ENCODE assay signal across 9 cellular contexts in the genomic region with DNA sequence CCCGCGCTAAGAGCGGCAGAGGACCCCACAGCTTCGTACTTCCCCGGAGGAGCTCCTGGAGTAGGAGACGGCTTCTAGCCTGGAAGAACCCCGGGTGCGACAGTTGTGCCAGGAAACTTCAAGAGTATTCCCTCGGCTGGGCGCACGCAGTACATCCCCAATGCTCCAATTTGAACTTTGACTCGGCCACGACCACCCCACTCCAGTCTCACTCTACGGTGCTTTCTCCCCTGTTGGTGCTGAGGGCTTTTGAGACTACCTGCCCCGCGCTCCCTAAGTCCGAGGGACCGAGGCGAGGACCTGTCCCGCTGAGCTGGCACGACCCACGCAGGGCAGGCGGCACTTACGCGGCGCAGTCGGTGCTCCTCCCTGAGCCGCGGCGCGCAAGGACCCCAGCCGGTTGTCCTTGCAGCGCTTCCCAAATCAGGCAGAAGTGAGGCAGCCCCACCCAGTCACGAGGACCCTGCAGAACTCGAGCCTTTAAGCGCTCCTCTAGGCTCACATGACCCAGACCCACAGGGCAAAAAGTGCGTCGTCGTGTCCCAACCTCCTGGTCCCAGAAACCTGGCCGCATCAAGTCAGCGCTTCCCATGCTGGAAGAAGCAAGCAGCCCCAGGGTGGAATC. TPM values are rescaled to one million over a fixed set of nuclear protein-coding genes. Genes with fewer than 3 reads are reported as not detected.
DNase-seq lines count a peak whose midpoint lies in the region; ATAC-seq and TF ChIP-seq lines count a peak whose summit lies in the region.
"Had no signal": no experiment of that assay in that cellular context is flagged by ENCODE, and none has a peak within 500 bp of the region (broad histone marks: within the 10 kb centered on the region; RNA-seq: fewer than 3 reads in every experiment).

A gene (minus strand): TSS at position 456 of the 625 bp plus-strand sequence. CDS start 25,476 bp downstream, outside the sequence.

- no peak within 1 kb of the TSS for H3K27ac ChIP-seq in ovary
- no peak within 1 kb of the TSS for H3K27ac ChIP-seq in CD4-positive, alpha-beta memory T cell (ENCODE audit: low read depth, low read length)

- no peaks in the 10 kb centered on the region for H3K9me3 ChIP-seq in ovary
- no peaks in the 10 kb centered on the region for H3K9me3 ChIP-seq in CD4-positive, alpha-beta memory T cell (ENCODE audit: control insufficient read depth in 1 of 2, low read length in 2 of 2)

- peak within 1 kb of the TSS; percentile 27 for H3K4me3 ChIP-seq in ovary
- H3K4me3 ChIP-seq in CD4-positive, alpha-beta memory T cell (ENCODE audit: low read length in 2 of 2): no peak within 1 kb of the TSS

- peaks cover 6% of the 10 kb centered on the region for H3K4me1 Mint-ChIP-seq in activated CD4-positive, alpha-beta T cell treated with anti-CD3 and anti-CD28 coated beads for 36 hours
- no peaks in the 10 kb centered on the region for H3K4me1 Mint-ChIP-seq in activated CD4-positive, alpha-beta T cell treated with anti-CD3 and anti-CD28 coated beads, Interleukin-2, amount 10 ng/mL, durations not matched to agents 24 days and 14 days
- peaks cover 0 to 4% (median 0%) of the 10 kb centered on the region in 4 donors for H3K4me1 Mint-ChIP-seq in CD4-positive, alpha-beta memory T cell

- H3K27me3 Mint-ChIP-seq in activated CD4-positive, alpha-beta T cell treated with anti-CD3 and anti-CD28 coated beads for 36 hours: peaks cover 34% of the 10 kb centered on the region
- peaks cover 34% of the 10 kb centered on the region for H3K27me3 Mint-ChIP-seq in activated CD4-positive, alpha-beta T cell treated with anti-CD3 and anti-CD28 coated beads, Interleukin-2, amount 10 ng/mL, durations not matched to agents 24 days and 14 days
- peaks cover 25 to 48% of the 10 kb centered on the region in 2 donors for H3K27me3 Mint-ChIP-seq in CD4-positive, alpha-beta memory T cell

- CTCF ChIA-PET in activated CD4-positive, alpha-beta T cell treated with anti-CD3 and anti-CD28 coated beads for 36 hours (lab: Charles Lee): no interaction called here
- CTCF ChIA-PET in CD4-positive, alpha-beta memory T cell (lab: Charles Lee; ENCODE audit: partially characterized antibody): no interaction called here
- CTCF ChIA-PET in GM10248 (lab: Yijun Ruan, JAX): no interaction called here

- no peaks in the 10 kb centered on the region for H3K4me1 ChIP-seq in ovary (ENCODE audit: insufficient read depth)
- no peaks in the 10 kb centered on the region for H3K4me1 ChIP-seq in CD4-positive, alpha-beta memory T cell (ENCODE audit: insufficient read depth, low read length)

- WGBS in ovary, 3 donors: 1% methylated on average over 29 to 41 of the region's 41 CpGs

- no peak for ATAC-seq in activated CD4-positive, alpha-beta T cell treated with anti-CD3 and anti-CD28 coated beads for 36 hours
- ATAC-seq in left cardiac atrium: peak; percentile 74 to 85

- TF ChIP-seq CTCF in ovary (IDR thresholded peaks at IDR 0.05) (no peak), GM10248 (IDR thresholded peaks at IDR 0.05; ENCODE audit: control extremely low read depth, extremely low read depth, low read depth, missing control alignments) (no peak)

- no peaks in the 10 kb centered on the region for H3K9me3 Mint-ChIP-seq in activated CD4-positive, alpha-beta T cell treated with anti-CD3 and anti-CD28 coated beads for 36 hours (ENCODE audit: low read depth)
- H3K9me3 Mint-ChIP-seq in activated CD4-positive, alpha-beta T cell treated with anti-CD3 and anti-CD28 coated beads, Interleukin-2, amount 10 ng/mL, durations not matched to agents 24 days and 14 days: no peaks in the 10 kb centered on the region
- H3K9me3 Mint-ChIP-seq in CD4-positive, alpha-beta memory T cell: peaks cover 0 to 2% (median 0%) of the 10 kb centered on the region in 8 donors

- DNase-seq in activated CD4-positive, alpha-beta T cell treated with anti-CD3 and anti-CD28 coated beads for 36 hours: peak; percentile 6
- DNase-seq in activated CD4-positive, alpha-beta T cell treated with anti-CD3 and anti-CD28 coated beads, Interleukin-2, amount 10 ng/mL, durations not matched to agents 24 days and 14 days: no peak
- DNase-seq in SW480 (ENCODE audit: low spot score) (peak; percentile 62), left cardiac atrium (peak; percentile 56), ovary (peak; percentile 28 to 55 (median 50)), GM10248 (ENCODE audit: extremely low spot score) (no peak)
- no peak for DNase-seq in CD4-positive, alpha-beta memory T cell
- DNase-seq in NK-92 treated with Interleukin-12 subunit alpha and Interleukin-12 subunit beta, amount 100 ng/mL, for 24 hours (lab: John Stamatoyannopoulos, UW): no peak

- intact Hi-C loops in activated CD4-positive, alpha-beta T cell treated with anti-CD3 and anti-CD28 coated beads for 36 hours (cut with DNase I, micrococcal nuclease): no loop called here
- intact Hi-C loops in activated CD4-positive, alpha-beta T cell treated with anti-CD3 and anti-CD28 coated beads, Interleukin-2, amount 10 ng/mL, durations not matched to agents 24 days and 14 days (cut with micrococcal nuclease): no loop called here
- intact Hi-C loops in left cardiac atrium (cut with DNase I): no loop called here
- intact Hi-C loops in ovary (cut with DNase I): no loop called here
- intact Hi-C loops in CD4-positive, alpha-beta memory T cell (cut with micrococcal nuclease): no loop called here

- H3K4me3 Mint-ChIP-seq in activated CD4-positive, alpha-beta T cell treated with anti-CD3 and anti-CD28 coated beads for 36 hours: peak within 1 kb of the TSS; percentile 16
- no peak within 1 kb of the TSS for H3K4me3 Mint-ChIP-seq in activated CD4-positive, alpha-beta T cell treated with anti-CD3 and anti-CD28 coated beads, Interleukin-2, amount 10 ng/mL, durations not matched to agents 24 days and 14 days
- peak within 1 kb of the TSS in 1 of 8 donors; percentile 0 for H3K4me3 Mint-ChIP-seq in CD4-positive, alpha-beta memory T cell

- H3K36me3 ChIP-seq in ovary: no peaks in the 10 kb centered on the region
- no peaks in the 10 kb centered on the region for H3K36me3 ChIP-seq in CD4-positive, alpha-beta memory T cell (ENCODE audit: insufficient read depth, low read length)

- TF ChIP-seq POLR2A in ovary (IDR thresholded peaks at IDR 0.05): no peak

- no peak within 1 kb of the TSS for H3K27ac Mint-ChIP-seq in activated CD4-positive, alpha-beta T cell treated with anti-CD3 and anti-CD28 coated beads for 36 hours
- H3K27ac Mint-ChIP-seq in activated CD4-positive, alpha-beta T cell treated with anti-CD3 and anti-CD28 coated beads, Interleukin-2, amount 10 ng/mL, durations not matched to agents 24 days and 14 days: no peak within 1 kb of the TSS
- H3K27ac Mint-ChIP-seq in CD4-positive, alpha-beta memory T cell: no peak within 1 kb of the TSS

- no peaks in the 10 kb centered on the region for H3K27me3 ChIP-seq in ovary
- H3K27me3 ChIP-seq in CD4-positive, alpha-beta memory T cell (ENCODE audit: insufficient read depth, low read length): peaks cover 6% of the 10 kb centered on the region

- no peaks in the 10 kb centered on the region for H3K36me3 Mint-ChIP-seq in activated CD4-positive, alpha-beta T cell treated with anti-CD3 and anti-CD28 coated beads for 36 hours (ENCODE audit: low read depth)
- H3K36me3 Mint-ChIP-seq in activated CD4-positive, alpha-beta T cell treated with anti-CD3 and anti-CD28 coated beads, Interleukin-2, amount 10 ng/mL, durations not matched to agents 24 days and 14 days (ENCODE audit: low read depth): no peaks in the 10 kb centered on the region
- no peaks in the 10 kb centered on the region for H3K36me3 Mint-ChIP-seq in CD4-positive, alpha-beta memory T cell

- no peak for TF ChIP-seq EP300 in ovary (IDR thresholded peaks at IDR 0.05)

- POLR2A ChIA-PET in activated CD4-positive, alpha-beta T cell treated with anti-CD3 and anti-CD28 coated beads for 36 hours (lab: Charles Lee): no interaction called here
- POLR2A ChIA-PET in CD4-positive, alpha-beta memory T cell (lab: Charles Lee; ENCODE audit: partially characterized antibody): no interaction called here
- POLR2A ChIA-PET in GM10248 (lab: Yijun Ruan, JAX): no interaction called here

RNA-seq across cellular contexts. Expression of the gene that starts here (rescaled TPM):
- not detected for total RNA-seq in activated CD4-positive, alpha-beta T cell treated with anti-CD3 and anti-CD28 coated beads for 36 hours
- not detected in 2 replicates for total RNA-seq in activated CD4-positive, alpha-beta T cell treated with anti-CD3 and anti-CD28 coated beads, Interleukin-2, amount 10 ng/mL, durations not matched to agents 24 days and 14 days
- total RNA-seq in left cardiac atrium (10 to 100 TPM; 12.8 to 15.3 TPM), ovary (10 to 100 TPM; 10.6 to 34.8 (median 20.9) TPM)
- 10 to 100 TPM; 11.5 to 88.9 TPM for polyA plus RNA-seq in ovary
- 1 to 10 TPM; 1.3 to 1.6 TPM for total RNA-seq in CD4-positive, alpha-beta memory T cell
- polyA plus RNA-seq in CD4-positive, alpha-beta memory T cell: under 1 TPM in 1 of 2 donors, not detected in 1; 0.61 TPM
- polyA plus RNA-seq: BJ had no signal

Comparison
In these comparisons a context has a peak if more than half of its experiments do, and no peak if none do; other contexts are left out.
1. RNA of the gene that starts here (total RNA-seq): 10.6 to 34.8 TPM in ovary and 12.8 to 15.3 TPM in left cardiac atrium; 1.3 to 1.6 TPM in CD4-positive, alpha-beta memory T cell, not detected in activated CD4-positive, alpha-beta T cell treated with anti-CD3 and anti-CD28 coated beads for 36 hours and not detected in activated CD4-positive, alpha-beta T cell treated with anti-CD3 and anti-CD28 coated beads, Interleukin-2, amount 10 ng/mL, durations not matched to agents 24 days and 14 days; every median in the first group is over 4 times any median in the second.
2. RNA of the gene that starts here (polyA plus RNA-seq): 11.5 to 88.9 TPM in ovary; 0.61 TPM in CD4-positive, alpha-beta memory T cell; every median in the first group is over 4 times any median in the second.
3. Peak in DNase-seq in activated CD4-positive, alpha-beta T cell treated with anti-CD3 and anti-CD28 coated beads for 36 hours; RNA of the gene not detected or under 1 TPM.
4. DNase-seq: peak in SW480 (single experiment), left cardiac atrium (single experiment) and ovary (5 of 5); none in activated CD4-positive, alpha-beta T cell treated with anti-CD3 and anti-CD28 coated beads, Interleukin-2, amount 10 ng/mL, durations not matched to agents 24 days and 14 days (single experiment), CD4-positive, alpha-beta memory T cell (0 of 5), GM10248 (single experiment) and NK-92 treated with Interleukin-12 subunit alpha and Interleukin-12 subunit beta, amount 100 ng/mL, for 24 hours (single experiment).